Comparison of ENCODE assay signal across 9 cellular contexts in the genomic region with DNA sequence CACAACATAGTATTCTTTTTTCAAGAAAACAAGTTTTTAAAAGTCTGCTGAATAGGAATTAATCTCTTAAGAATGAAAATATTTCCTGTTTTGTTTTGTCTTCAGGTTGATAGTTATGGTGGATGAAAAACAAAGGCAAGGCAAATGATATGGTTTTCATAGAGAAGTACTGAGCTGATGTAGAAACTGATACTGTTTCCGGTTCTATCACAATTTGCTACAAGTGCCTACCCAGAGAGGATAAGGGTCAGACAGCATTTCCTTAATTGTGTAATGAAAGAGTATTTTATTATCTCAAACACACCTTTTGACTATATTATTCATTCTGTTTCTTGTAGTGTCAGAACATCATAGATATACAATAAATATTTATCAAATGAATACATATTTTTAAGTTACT.
"Had no signal": no experiment of that assay in that cellular context is flagged by ENCODE, and none has a peak within 500 bp of the region (broad histone marks: within the 10 kb centered on the region; RNA-seq: fewer than 3 reads in every experiment).

No MANE protein-coding gene starts in this region.

- H3K4me3 ChIP-seq: GM23248, GM23338, HAP-1 had no signal

- ATAC-seq: GM23338, HCT116 had no signal

- H3K9me3 ChIP-seq: HAP-1 had no signal

- DNase-seq: GM23248, GOT3, H7, H9, HCEC 1CT, HFFc6 had no signal

- H3K36me3 ChIP-seq: HAP-1 had no signal

- H2AFZ ChIP-seq: GM23248, GM23338 had no signal

- H3K4me2 ChIP-seq: GM23338 had no signal

- H3K27ac ChIP-seq: GM23248 had no signal

- H3K9ac ChIP-seq: GM23248 had no signal

- H3K4me1 ChIP-seq: HAP-1 had no signal
